8 cellular contexts compared by ENCODE assay signal in genomic region chr4:153497091-153497531, GRCh38. TPM values are rescaled to one million over a fixed set of nuclear protein-coding genes. Genes with fewer than 3 reads are reported as not detected.
A peak's percentile ranks its signal among the peaks of the same experiment; 100 is the strongest.
DNase-seq lines count a peak whose midpoint lies in the region; ATAC-seq and TF ChIP-seq lines count a peak whose summit lies in the region.

No MANE protein-coding gene starts in this region.

- H3K27me3 ChIP-seq in ascending aorta (no peaks in the 10 kb centered on the region), HAP-1 (ENCODE audit: low read depth) (no peaks in the 10 kb centered on the region)

- peak overlapping the region; percentile 69 to 81 for H3K27ac ChIP-seq in ascending aorta

- DNase-seq in ascending aorta (ENCODE audit: low spot score in 2 of 2) (no peak), HAP-1 (ENCODE audit: low spot score in 2 of 2) (no peak), NCI-H146 treated with DMSO at 0.1 percent for 48 hours (lab: John Stamatoyannopoulos, UW; ENCODE audit: unreplicated experiment) (no peak), NCI-H524 treated with DMSO at 0.1 percent for 48 hours (lab: John Stamatoyannopoulos, UW) (no peak), AML-193 (lab: John Stamatoyannopoulos, UW) (no peak)

- H3K4me1 ChIP-seq in ascending aorta (peaks cover 6 to 35% of the 10 kb centered on the region in 2 donors), HAP-1 (peaks cover 39% of the 10 kb centered on the region)

- no peaks in the 10 kb centered on the region for H3K9me3 ChIP-seq in ascending aorta
- no peaks in the 10 kb centered on the region for H3K9me3 ChIP-seq in HAP-1

- in situ Hi-C loops in HAP-1 (cut with MboI; ENCODE audit: low sequenced_read_pairs), result no loop called here

- H3K4me3 Mint-ChIP-seq in IgD-negative memory B cell (peak overlapping the region; percentile 44 to 94 (median 77)), nephron (no peak overlapping the region)

- peak overlapping the region; percentile 74 to 93 (median 87) for H3K27ac Mint-ChIP-seq in IgD-negative memory B cell
- H3K27ac Mint-ChIP-seq in nephron, result peak overlapping the region; percentile 78 to 98 (median 85)

- H3K4me3 ChIP-seq in ascending aorta (no peak overlapping the region), HAP-1 (no peak overlapping the region)

- ATAC-seq in GM19468 (IDR thresholded peaks at IDR 0.05; ENCODE audit: extremely low read depth, unreplicated experiment), result peak; percentile 23

- H3K36me3 ChIP-seq in ascending aorta (no peaks in the 10 kb centered on the region), HAP-1 (replicated peaks) (no peaks in the 10 kb centered on the region)

- H3K9me3 Mint-ChIP-seq in IgD-negative memory B cell, result no peaks in the 10 kb centered on the region
- H3K9me3 Mint-ChIP-seq in nephron, result no peaks in the 10 kb centered on the region

- no peak for TF ChIP-seq CTCF in ascending aorta (IDR thresholded peaks at IDR 0.05)
- no peak for TF ChIP-seq CTCF in nephron (IDR thresholded peaks at IDR 0.05; ENCODE audit: unreplicated experiment in 3 of 3)

- intact Hi-C loops in ascending aorta (cut with DNase I), result no loop called here

- H3K27me3 Mint-ChIP-seq in IgD-negative memory B cell, result peaks cover 2% of the 10 kb centered on the region
- no peaks in the 10 kb centered on the region for H3K27me3 Mint-ChIP-seq in nephron (ENCODE audit: low read depth)

- H3K36me3 Mint-ChIP-seq in IgD-negative memory B cell, result peaks cover 12% of the 10 kb centered on the region
- peaks cover 9% of the 10 kb centered on the region for H3K36me3 Mint-ChIP-seq in nephron (ENCODE audit: low read depth)

- H3K4me1 Mint-ChIP-seq in IgD-negative memory B cell, result peaks cover 68 to 81% (median 73%) of the 10 kb centered on the region in 3 donors
- H3K4me1 Mint-ChIP-seq in nephron, result peaks cover 71% of the 10 kb centered on the region

RNA-seq across cellular contexts. Expression of gene TMEM131L, which starts 31.0 kb away (rescaled TPM):
- 48.4 TPM for polyA plus RNA-seq in IgD-negative memory B cell
- 6.9 TPM for total RNA-seq in ascending aorta

Comparison
In these comparisons a context has a peak if more than half of its experiments do, and no peak if none do; other contexts are left out.
1. H3K4me3 Mint-ChIP-seq: peak in IgD-negative memory B cell (4 of 4); none in nephron (0 of 3).